Comparison of ENCODE assay signal across 9 cellular contexts in the genomic region with DNA sequence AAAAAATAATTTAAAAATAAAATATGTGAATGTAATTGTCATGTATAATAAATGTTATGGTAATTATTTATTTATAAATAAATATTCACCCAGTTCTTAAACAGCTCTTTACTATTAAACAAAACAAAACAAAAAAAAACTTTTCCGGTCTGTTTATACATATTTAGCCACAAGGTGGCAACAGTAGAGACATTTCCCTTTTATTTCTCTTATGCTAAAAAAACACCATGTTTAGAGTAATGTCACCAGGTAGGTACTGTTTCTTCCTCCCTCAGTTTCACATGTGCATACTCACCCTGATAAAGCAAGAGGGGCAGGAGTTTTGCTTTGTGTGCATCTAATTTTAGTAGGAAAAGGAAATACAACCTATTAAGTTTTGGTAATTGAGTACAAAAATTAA.
DNase-seq lines count a peak whose midpoint lies in the region; ATAC-seq and TF ChIP-seq lines count a peak whose summit lies in the region.
"Had no signal": no experiment of that assay in that cellular context is flagged by ENCODE, and none has a peak within 500 bp of the region (broad histone marks: within the 10 kb centered on the region; RNA-seq: fewer than 3 reads in every experiment).

No MANE protein-coding gene starts in this region.

- intact Hi-C loops in HCT116 (cut with micrococcal nuclease) = loop anchor here (10.0 kb wide), 1 partner anchor 748 kb away; no protein-coding TSS in a partner anchor

- ATAC-seq in DND-41 (ENCODE audit: insufficient read depth, low read depth) = no peak
- ATAC-seq in HCT116 = no peak
- no peak for ATAC-seq in activated CD8-positive, alpha-beta memory T cell treated with anti-CD3 and anti-CD28 coated beads, Interleukin-2, amount 10 ng/mL, durations not matched to agents 7 days and 5 days

- no peaks in the 10 kb centered on the region for H3K4me1 Mint-ChIP-seq in activated CD8-positive, alpha-beta memory T cell treated with anti-CD3 and anti-CD28 coated beads, Interleukin-2, amount 10 ng/mL, durations not matched to agents 7 days and 5 days

- H3K9ac ChIP-seq in DND-41 (ENCODE audit: low read depth, low read length) = no peak overlapping the region
- no peak overlapping the region for H3K9ac ChIP-seq in HCT116 (ENCODE audit: low read length)

- no peaks in the 10 kb centered on the region for H3K27me3 Mint-ChIP-seq in activated CD8-positive, alpha-beta memory T cell treated with anti-CD3 and anti-CD28 coated beads, Interleukin-2, amount 10 ng/mL, durations not matched to agents 7 days and 5 days

- H3K79me2 ChIP-seq in DND-41 (ENCODE audit: insufficient read depth, low read length) (no peaks in the 10 kb centered on the region), HCT116 (ENCODE audit: insufficient read depth, low read length) (no peaks in the 10 kb centered on the region)

- in situ Hi-C loops in SK-MEL-5 (cut with HindIII; ENCODE audit: low pct_unique_long_range_greater_than_20kb, low sequenced_read_pairs) = no loop called here

- H3K27ac ChIP-seq in DND-41 (ENCODE audit: low read length) = no peak overlapping the region
- no peak overlapping the region for H3K27ac ChIP-seq in HCT116 (ENCODE audit: low read depth, low read length)

- H3K4me3 Mint-ChIP-seq in activated CD8-positive, alpha-beta memory T cell treated with anti-CD3 and anti-CD28 coated beads, Interleukin-2, amount 10 ng/mL, durations not matched to agents 7 days and 5 days = no peak overlapping the region

- H3K4me3 ChIP-seq in DND-41 (ENCODE audit: low read depth in 1 of 2, low read length in 2 of 2) (no peak overlapping the region), HCT116 (replicated peaks in 1 of 2; ENCODE audit: low read depth in 1 of 2, low read length in 2 of 2) (no peak overlapping the region), kidney epithelial cell (ENCODE audit: low read depth, low read length) (no peak overlapping the region)

- TF ChIP-seq CTCF in DND-41 (IDR thresholded peaks at IDR 0.05; ENCODE audit: borderline replicate concordance, extremely low read depth, low read length, poor library complexity, severe bottlenecking) = peak; percentile 46
- peak; percentile 40 to 46 (median 44); a peak in 5 of 6 replicates for TF ChIP-seq CTCF in HCT116 (IDR thresholded peaks at IDR 0.05 in 2 of 3, conservative IDR thresholded peaks at IDR 0.05 in 1 of 3; ENCODE audit: borderline replicate concordance in 1 of 3, insufficient read depth in 1 of 3, low read depth in 2 of 3, low read length in 2 of 3)
- peak; percentile 25 for TF ChIP-seq CTCF in kidney epithelial cell (IDR thresholded peaks at IDR 0.05; ENCODE audit: insufficient read depth, low read length, poor library complexity, severe bottlenecking)

- H3K27me3 ChIP-seq in DND-41 (ENCODE audit: insufficient read depth, low read length, poor library complexity) = no peaks in the 10 kb centered on the region
- H3K27me3 ChIP-seq in HCT116 (ENCODE audit: insufficient read depth, low read length) = no peaks in the 10 kb centered on the region
- no peaks in the 10 kb centered on the region for H3K27me3 ChIP-seq in kidney epithelial cell (ENCODE audit: control insufficient read depth, insufficient read depth, low read length)

- H3K36me3 Mint-ChIP-seq in activated CD8-positive, alpha-beta memory T cell treated with anti-CD3 and anti-CD28 coated beads, Interleukin-2, amount 10 ng/mL, durations not matched to agents 7 days and 5 days = no peaks in the 10 kb centered on the region

- no peaks in the 10 kb centered on the region for H3K9me3 ChIP-seq in DND-41 (ENCODE audit: insufficient read depth, low read length, severe bottlenecking)
- no peaks in the 10 kb centered on the region for H3K9me3 ChIP-seq in HCT116 (ENCODE audit: control insufficient read depth in 1 of 2, insufficient read depth in 1 of 2, low read depth in 1 of 2, low read length in 2 of 2)

- peaks cover 9% of the 10 kb centered on the region for H3K9me3 Mint-ChIP-seq in activated CD8-positive, alpha-beta memory T cell treated with anti-CD3 and anti-CD28 coated beads, Interleukin-2, amount 10 ng/mL, durations not matched to agents 7 days and 5 days (ENCODE audit: low read depth)

- BruUV-seq in HCT116 (replicated peaks; lab: Mats Ljungman, UMichigan) = no TSS peak

- no peaks in the 10 kb centered on the region for H3K9me2 ChIP-seq in HCT116 (ENCODE audit: insufficient read depth)

- H3K36me3 ChIP-seq in DND-41 (ENCODE audit: insufficient read depth, low read length) = no peaks in the 10 kb centered on the region
- H3K36me3 ChIP-seq in HCT116 (ENCODE audit: control insufficient read depth in 1 of 2, insufficient read depth in 2 of 2, low read length in 2 of 2) = no peaks in the 10 kb centered on the region
- H3K36me3 ChIP-seq in kidney epithelial cell (ENCODE audit: control insufficient read depth, insufficient read depth, low read length) = no peaks in the 10 kb centered on the region

- TF ChIP-seq POLR2A in HCT116 (IDR thresholded peaks at IDR 0.05; ENCODE audit: borderline replicate concordance, extremely low read depth, insufficient read depth, insufficient read length) = no peak

- no peaks in the 10 kb centered on the region for H3K4me1 ChIP-seq in DND-41 (ENCODE audit: insufficient read depth, low read length)
- no peaks in the 10 kb centered on the region for H3K4me1 ChIP-seq in HCT116 (ENCODE audit: control insufficient read depth in 1 of 2, insufficient read depth in 2 of 2, low read length in 2 of 2)

- H4K20me1 ChIP-seq in DND-41 (ENCODE audit: insufficient read depth, low read length) = no peaks in the 10 kb centered on the region
- no peaks in the 10 kb centered on the region for H4K20me1 ChIP-seq in HCT116 (ENCODE audit: insufficient read depth)

- DNase-seq in DND-41 = no peak
- peak; percentile 12 for DNase-seq in HCT116 (ENCODE audit: low read depth, low spot score)
- peak; percentile 30 for DNase-seq in SK-MEL-5 (ENCODE audit: low read depth, low spot score)
- no peak for DNase-seq in kidney epithelial cell (ENCODE audit: low read depth)
- no peak for DNase-seq in stimulated activated CD4-positive, alpha-beta T cell treated with anti-CD3 and anti-CD28 coated beads, Interleukin-2, amount 100 ng/mL, for 24 hours
- DNase-seq in COLO829 (ENCODE audit: low spot score) = no peak
- DNase-seq in activated naive CD4-positive, alpha-beta T cell treated with Interleukin-2 at 50 U/mL for 16 hours = no peak
- no peak for DNase-seq in activated CD8-positive, alpha-beta memory T cell treated with anti-CD3 and anti-CD28 coated beads, Interleukin-2, amount 10 ng/mL, durations not matched to agents 7 days and 5 days
- DNase-seq: stimulated activated naive CD4-positive, alpha-beta T cell had no signal

- no peak overlapping the region for H2AFZ ChIP-seq in DND-41 (ENCODE audit: low read depth, low read length)
- peak overlapping the region; percentile 19 for H2AFZ ChIP-seq in HCT116 (ENCODE audit: low read depth, low read length, poor library complexity, severe bottlenecking)

- RAD21 ChIA-PET in HCT116 (lab: Charles Lee; ENCODE audit: low non-redundant PET in 1 of 2, low total read pairs in 2 of 2, uncharacterized antibody in 2 of 2, unreplicated experiment in 2 of 2) = no interaction called here

- TF ChIP-seq RAD21 in HCT116 (IDR thresholded peaks at IDR 0.05; ENCODE audit: low read depth) = peak; percentile 25; the same call in 1 of the 2 replicates

- POLR2A ChIA-PET in HCT116 (lab: Charles Lee) = no interaction called here

- H3K4me2 ChIP-seq in DND-41 (ENCODE audit: insufficient read depth, low read length) (no peak overlapping the region), HCT116 (ENCODE audit: low read length) (no peak overlapping the region)

- CTCF ChIA-PET in HCT116 (lab: Charles Lee) = interaction anchor here (0.6 to 2.2 kb wide), 8 partner anchors 16 to 789 kb away, joined by 3 to 8 read pairs (median 4); no protein-coding TSS in a partner anchor
- CTCF ChIA-PET in activated CD8-positive, alpha-beta memory T cell treated with anti-CD3 and anti-CD28 coated beads, Interleukin-2, amount 10 ng/mL, durations not matched to agents 7 days and 5 days (lab: Charles Lee) = no interaction called here

- no peak overlapping the region for H3K27ac Mint-ChIP-seq in activated CD8-positive, alpha-beta memory T cell treated with anti-CD3 and anti-CD28 coated beads, Interleukin-2, amount 10 ng/mL, durations not matched to agents 7 days and 5 days

TF ChIP-seq in HCT116, 20 proteins besides CTCF, POLR2A, EP300 and RAD21 (continues in another document):
- TF ChIP-seq SRF (IDR thresholded peaks at IDR 0.05; ENCODE audit: low read depth) = no peak
- no peak for TF ChIP-seq ZNF274 (IDR thresholded peaks at IDR 0.05; ENCODE audit: low read depth, low read length)
- TF ChIP-seq, protein P1, sequence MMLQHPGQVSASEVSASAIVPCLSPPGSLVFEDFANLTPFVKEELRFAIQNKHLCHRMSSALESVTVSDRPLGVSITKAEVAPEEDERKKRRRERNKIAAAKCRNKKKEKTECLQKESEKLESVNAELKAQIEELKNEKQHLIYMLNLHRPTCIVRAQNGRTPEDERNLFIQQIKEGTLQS (IDR thresholded peaks at IDR 0.05) = no peak
- no peak for TF ChIP-seq POLR2AphosphoS5 (IDR thresholded peaks at IDR 0.05; ENCODE audit: low read depth, low read length)
- no peak for TF ChIP-seq YY1 (IDR thresholded peaks at IDR 0.05; ENCODE audit: extremely low read depth, insufficient replicate concordance, low read depth, low read length)
- TF ChIP-seq, protein P2, sequence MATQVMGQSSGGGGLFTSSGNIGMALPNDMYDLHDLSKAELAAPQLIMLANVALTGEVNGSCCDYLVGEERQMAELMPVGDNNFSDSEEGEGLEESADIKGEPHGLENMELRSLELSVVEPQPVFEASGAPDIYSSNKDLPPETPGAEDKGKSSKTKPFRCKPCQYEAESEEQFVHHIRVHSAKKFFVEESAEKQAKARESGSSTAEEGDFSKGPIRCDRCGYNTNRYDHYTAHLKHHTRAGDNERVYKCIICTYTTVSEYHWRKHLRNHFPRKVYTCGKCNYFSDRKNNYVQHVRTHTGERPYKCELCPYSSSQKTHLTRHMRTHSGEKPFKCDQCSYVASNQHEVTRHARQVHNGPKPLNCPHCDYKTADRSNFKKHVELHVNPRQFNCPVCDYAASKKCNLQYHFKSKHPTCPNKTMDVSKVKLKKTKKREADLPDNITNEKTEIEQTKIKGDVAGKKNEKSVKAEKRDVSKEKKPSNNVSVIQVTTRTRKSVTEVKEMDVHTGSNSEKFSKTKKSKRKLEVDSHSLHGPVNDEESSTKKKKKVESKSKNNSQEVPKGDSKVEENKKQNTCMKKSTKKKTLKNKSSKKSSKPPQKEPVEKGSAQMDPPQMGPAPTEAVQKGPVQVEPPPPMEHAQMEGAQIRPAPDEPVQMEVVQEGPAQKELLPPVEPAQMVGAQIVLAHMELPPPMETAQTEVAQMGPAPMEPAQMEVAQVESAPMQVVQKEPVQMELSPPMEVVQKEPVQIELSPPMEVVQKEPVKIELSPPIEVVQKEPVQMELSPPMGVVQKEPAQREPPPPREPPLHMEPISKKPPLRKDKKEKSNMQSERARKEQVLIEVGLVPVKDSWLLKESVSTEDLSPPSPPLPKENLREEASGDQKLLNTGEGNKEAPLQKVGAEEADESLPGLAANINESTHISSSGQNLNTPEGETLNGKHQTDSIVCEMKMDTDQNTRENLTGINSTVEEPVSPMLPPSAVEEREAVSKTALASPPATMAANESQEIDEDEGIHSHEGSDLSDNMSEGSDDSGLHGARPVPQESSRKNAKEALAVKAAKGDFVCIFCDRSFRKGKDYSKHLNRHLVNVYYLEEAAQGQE (IDR thresholded peaks at IDR 0.05; ENCODE audit: low read depth) = no peak
- no peak for TF ChIP-seq ZFX (IDR thresholded peaks at IDR 0.05)

Comparison
In these comparisons a context has a peak if more than half of its experiments do, and no peak if none do; other contexts are left out.
1. DNase-seq: peak in HCT116 (single experiment) and SK-MEL-5 (single experiment); none in DND-41 (single experiment), kidney epithelial cell (single experiment), stimulated activated CD4-positive, alpha-beta T cell treated with anti-CD3 and anti-CD28 coated beads, Interleukin-2, amount 100 ng/mL, for 24 hours (0 of 2), COLO829 (single experiment), activated naive CD4-positive, alpha-beta T cell treated with Interleukin-2 at 50 U/mL for 16 hours (single experiment) and activated CD8-positive, alpha-beta memory T cell treated with anti-CD3 and anti-CD28 coated beads, Interleukin-2, amount 10 ng/mL, durations not matched to agents 7 days and 5 days (single experiment).
2. Peak in every context shown above with its lines, with median percentiles within 50 percentile points of each other: CTCF ChIP-seq.